In genomic region chr1:108467155-108467554, GRCh38 we compare ENCODE assay signal across 4 cellular contexts. TPM values are rescaled to one million over a fixed set of nuclear protein-coding genes. Genes with fewer than 3 reads are reported as not detected.
"Had no signal": no experiment of that assay in that cellular context is flagged by ENCODE, and none has a peak within 500 bp of the region (broad histone marks: within the 10 kb centered on the region; RNA-seq: fewer than 3 reads in every experiment).

No MANE protein-coding gene starts in this region.

RNA-seq across cellular contexts. Expression of gene NBPF6, which starts 17.0 kb away (rescaled TPM):
- total RNA-seq: HepG2, HT-29, HT1080, IMR-90 had no signal
